Comparison of ENCODE assay signal across 9 cellular contexts in the genomic region with DNA sequence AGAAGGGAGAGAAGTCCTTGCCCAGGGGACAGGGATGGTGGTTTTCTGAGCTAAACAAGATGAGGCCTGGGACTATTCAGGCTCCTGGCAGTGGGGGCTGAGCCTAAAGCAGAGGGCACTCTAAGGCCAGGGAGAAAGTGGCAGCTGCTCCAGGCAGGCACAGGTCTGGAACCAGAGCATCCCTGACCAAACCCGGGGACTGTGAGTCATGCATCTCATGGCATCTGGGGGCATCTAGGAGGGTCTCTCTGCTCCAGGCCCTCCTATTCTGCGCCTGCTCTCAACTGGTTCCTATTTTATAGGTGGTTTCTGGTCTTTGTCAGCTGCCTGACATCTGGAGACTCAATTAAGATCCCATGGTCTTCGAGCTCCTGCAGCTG. TPM values are rescaled to one million over a fixed set of nuclear protein-coding genes. Genes with fewer than 3 reads are reported as not detected.
DNase-seq lines count a peak whose midpoint lies in the region; ATAC-seq, FAIRE-seq and TF ChIP-seq lines count a peak whose summit lies in the region.
"Had no signal": no experiment of that assay in that cellular context is flagged by ENCODE, and none has a peak within 500 bp of the region (broad histone marks: within the 10 kb centered on the region; RNA-seq: fewer than 3 reads in every experiment).

No MANE protein-coding gene starts in this region.

- H3K9me3 Mint-ChIP-seq in activated naive CD4-positive, alpha-beta T cell treated with anti-CD3 and anti-CD28 coated beads, Interleukin-2, amount 10 ng/mL, durations not matched to agents 7 days and 5 days, result no peaks in the 10 kb centered on the region

- H3K4me3 Mint-ChIP-seq in activated naive CD4-positive, alpha-beta T cell treated with anti-CD3 and anti-CD28 coated beads, Interleukin-2, amount 10 ng/mL, durations not matched to agents 7 days and 5 days, result peak overlapping the region; percentile 43

- H3K27ac Mint-ChIP-seq in activated naive CD4-positive, alpha-beta T cell treated with anti-CD3 and anti-CD28 coated beads, Interleukin-2, amount 10 ng/mL, durations not matched to agents 7 days and 5 days, result peak overlapping the region; percentile 91

- H3K4me1 ChIP-seq in kidney (ENCODE audit: control insufficient read depth in 1 of 2, insufficient read depth in 1 of 2, low read depth in 1 of 2, low read length in 2 of 2) (peaks cover 25 to 38% of the 10 kb centered on the region in 2 donors), upper lobe of right lung (peaks cover 25% of the 10 kb centered on the region)

- no peak for DNase-seq in activated naive CD4-positive, alpha-beta T cell treated with anti-CD3 and anti-CD28 coated beads, Interleukin-2, amount 10 ng/mL, durations not matched to agents 7 days and 5 days
- DNase-seq in activated naive CD4-positive, alpha-beta T cell (lab: John Stamatoyannopoulos, UW), result no peak
- DNase-seq in kidney (no peak), upper lobe of right lung (no peak), NCI-H526 treated with DMSO at 0.1 percent for 48 hours (lab: John Stamatoyannopoulos, UW) (no peak), lower leg skin (ENCODE audit: low spot score in 2 of 2) (no peak)

- WGBS in lower leg skin, 2 donors, result 73 to 77% methylated on average over 3 of the region's 3 CpGs

- CTCF ChIA-PET in activated naive CD4-positive, alpha-beta T cell treated with anti-CD3 and anti-CD28 coated beads, Interleukin-2, amount 10 ng/mL, durations not matched to agents 7 days and 5 days (lab: Charles Lee), result interaction anchor here (0.6 to 3.0 kb wide), 5 partner anchors 19 to 83 kb away, joined by 3 to 16 read pairs (median 4); no protein-coding TSS in a partner anchor

- ATAC-seq in upper lobe of right lung (no peak), HG02588 (IDR thresholded peaks at IDR 0.05; ENCODE audit: unreplicated experiment) (no peak)

- H3K27ac ChIP-seq in VCaP (peak overlapping the region; percentile 94), kidney (ENCODE audit: low read depth in 2 of 2, low read length in 2 of 2) (peak overlapping the region; percentile 86 to 88), upper lobe of right lung (peak overlapping the region; percentile 56)

- peaks cover 60% of the 10 kb centered on the region for H3K4me1 Mint-ChIP-seq in activated naive CD4-positive, alpha-beta T cell treated with anti-CD3 and anti-CD28 coated beads, Interleukin-2, amount 10 ng/mL, durations not matched to agents 7 days and 5 days

- H3K27me3 ChIP-seq in upper lobe of right lung, result peaks cover 2% of the 10 kb centered on the region
- H3K27me3 ChIP-seq: right atrium auricular region had no signal

- peaks cover 4% of the 10 kb centered on the region for H3K36me3 Mint-ChIP-seq in activated naive CD4-positive, alpha-beta T cell treated with anti-CD3 and anti-CD28 coated beads, Interleukin-2, amount 10 ng/mL, durations not matched to agents 7 days and 5 days

- H3K4me3 ChIP-seq in kidney (ENCODE audit: low read length in 2 of 2), result no peak overlapping the region
- no peak overlapping the region for H3K4me3 ChIP-seq in upper lobe of right lung
- no peak overlapping the region for H3K4me3 ChIP-seq in lower leg skin (ENCODE audit: low read depth, poor library complexity, severe bottlenecking)
- H3K4me3 ChIP-seq: right atrium auricular region had no signal

- no peak for FAIRE-seq in kidney (lab: Jason Lieb, UNC)

- H3K36me3 ChIP-seq in kidney (ENCODE audit: control insufficient read depth in 1 of 2, insufficient read depth in 2 of 2, low read length in 2 of 2), result no peaks in the 10 kb centered on the region
- no peaks in the 10 kb centered on the region for H3K36me3 ChIP-seq in upper lobe of right lung
- H3K36me3 ChIP-seq: right atrium auricular region had no signal

- intact Hi-C loops in kidney (cut with DNase I), result no loop called here
- intact Hi-C loops in upper lobe of right lung (cut with DNase I), result no loop called here
- intact Hi-C loops in lower leg skin (cut with DNase I; ENCODE audit: low total_unique reads), result no loop called here

- TF ChIP-seq POLR2A in lower leg skin (IDR thresholded peaks at IDR 0.05), result no peak

- no peaks in the 10 kb centered on the region for H3K9me3 ChIP-seq in kidney (ENCODE audit: control insufficient read depth in 1 of 2, low read length in 2 of 2)
- no peaks in the 10 kb centered on the region for H3K9me3 ChIP-seq in upper lobe of right lung
- H3K9me3 ChIP-seq: right atrium auricular region had no signal

- no peak for TF ChIP-seq CTCF in VCaP (conservative IDR thresholded peaks at IDR 0.05)
- TF ChIP-seq CTCF in kidney (IDR thresholded peaks at IDR 0.05; ENCODE audit: borderline replicate concordance, extremely low read depth, insufficient read depth), result no peak
- no peak for TF ChIP-seq CTCF in upper lobe of right lung (IDR thresholded peaks at IDR 0.05)
- no peak for TF ChIP-seq CTCF in lower leg skin (IDR thresholded peaks at IDR 0.05)

- no peak overlapping the region for H3K9ac ChIP-seq in kidney (ENCODE audit: low read length in 2 of 2)

- peaks cover 29% of the 10 kb centered on the region for H3K27me3 Mint-ChIP-seq in activated naive CD4-positive, alpha-beta T cell treated with anti-CD3 and anti-CD28 coated beads, Interleukin-2, amount 10 ng/mL, durations not matched to agents 7 days and 5 days

RNA-seq across cellular contexts. Expression of gene KRT7, which starts 11.6 kb away (rescaled TPM):
- total RNA-seq in kidney (1,490 TPM), upper lobe of right lung (664 TPM), lower leg skin (100 to 1,000 TPM in 2 of 4 donors, 10 to 100 TPM in 2; 28.2 to 206 (median 125) TPM)
- 173 TPM for polyA plus RNA-seq in kidney (ENCODE audit: insufficient read depth, low read depth, low replicate concordance)

RNA-seq across cellular contexts. Expression of gene KRT86, which starts 29.8 kb away (rescaled TPM):
- 1.3 TPM for total RNA-seq in kidney
- not detected for polyA plus RNA-seq in kidney (ENCODE audit: insufficient read depth, low read depth, low replicate concordance)
- 1.1 TPM for total RNA-seq in upper lobe of right lung
- 100 to 1,000 TPM in 1 of 4 donors, 1 to 10 TPM in 1, under 1 TPM in 1, not detected in 1; 0.86 to 298 (median 10.0) TPM for total RNA-seq in lower leg skin
- total RNA-seq: right atrium auricular region had no signal

RNA-seq across cellular contexts. Expression of gene KRT81, which starts 46.7 kb away (rescaled TPM):
- total RNA-seq in kidney (not detected), upper lobe of right lung (not detected), lower leg skin (100 to 1,000 TPM in 1 of 4 donors, 10 to 100 TPM in 1, under 1 TPM in 1, not detected in 1; 0.37 to 204 (median 10.6) TPM)
- not detected for polyA plus RNA-seq in kidney (ENCODE audit: insufficient read depth, low read depth, low replicate concordance)
- total RNA-seq: right atrium auricular region had no signal

RNA-seq across cellular contexts. Expression of gene KRT80, which starts 52.8 kb away (rescaled TPM):
- total RNA-seq in kidney (12.3 TPM), upper lobe of right lung (8.6 TPM), lower leg skin (100 to 1,000 TPM; 269 to 349 (median 275) TPM)
- 1.0 TPM for polyA plus RNA-seq in kidney (ENCODE audit: insufficient read depth, low read depth, low replicate concordance)
